Comparison of ENCODE assay signal across 20 cellular contexts in the genomic region with DNA sequence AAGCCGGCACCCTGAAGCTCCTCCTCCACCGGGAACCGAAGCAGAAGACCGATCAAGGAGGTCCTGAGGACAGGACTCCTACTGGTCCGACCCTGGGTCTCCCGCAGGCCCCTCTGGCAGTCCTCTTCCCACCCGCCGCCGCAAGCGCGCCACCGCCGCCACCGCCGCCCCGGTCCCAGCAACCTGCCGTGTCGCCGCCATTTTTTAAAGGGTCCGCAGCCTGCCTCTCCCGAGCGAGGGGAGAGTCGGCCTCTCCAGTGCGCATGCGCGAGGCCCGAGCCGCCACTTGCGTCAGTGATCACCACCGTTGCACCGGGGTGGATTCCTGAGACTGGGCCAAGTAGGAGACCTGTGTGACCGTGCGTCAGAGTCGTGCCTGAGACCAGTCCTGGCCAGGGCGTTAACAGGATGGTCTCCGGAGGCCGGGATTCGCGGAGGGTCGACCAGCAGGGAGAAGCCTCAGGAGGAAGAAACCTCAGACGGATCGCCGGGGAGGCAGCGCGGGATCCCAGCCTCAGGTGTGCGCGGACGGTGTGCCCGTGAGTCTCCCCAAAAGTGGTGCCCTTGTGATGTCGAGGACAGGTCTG. TPM values are rescaled to one million over a fixed set of nuclear protein-coding genes. Genes with fewer than 3 reads are reported as not detected.
DNase-seq lines count a peak whose midpoint lies in the region; ATAC-seq, FAIRE-seq and TF ChIP-seq lines count a peak whose summit lies in the region.
"Had no signal": no experiment of that assay in that cellular context is flagged by ENCODE, and none has a peak within 500 bp of the region (broad histone marks: within the 10 kb centered on the region; RNA-seq: fewer than 3 reads in every experiment).

No MANE protein-coding gene starts in this region.

- no peaks in the 10 kb centered on the region for H3K36me3 ChIP-seq in left ventricle myocardium inferior
- H3K36me3 ChIP-seq in small intestine (ENCODE audit: control insufficient read depth in 2 of 2, insufficient read depth in 2 of 2, low read length in 2 of 2), result no peaks in the 10 kb centered on the region
- H3K36me3 ChIP-seq: colonic mucosa, WERI-Rb-1 had no signal

- H3K9me3 ChIP-seq in left ventricle myocardium inferior (replicated peaks) (peaks cover 5% of the 10 kb centered on the region), small intestine (ENCODE audit: control insufficient read depth, low read depth) (peaks cover 7% of the 10 kb centered on the region)
- H3K9me3 ChIP-seq: colonic mucosa had no signal

- intact Hi-C loops in left cardiac atrium (cut with DNase I), result no loop called here
- intact Hi-C loops in cardiac septum (cut with DNase I), result no loop called here
- intact Hi-C loops in left ventricle myocardium inferior (cut with micrococcal nuclease), result no loop called here

- H3K27me3 ChIP-seq in left ventricle myocardium inferior (ENCODE audit: low read depth) (no peaks in the 10 kb centered on the region), small intestine (ENCODE audit: control insufficient read depth in 2 of 2, insufficient read depth in 2 of 2, low read length in 2 of 2) (no peaks in the 10 kb centered on the region)
- H3K27me3 ChIP-seq: colonic mucosa had no signal

- H3K4me3 ChIP-seq in left ventricle myocardium inferior (peak overlapping the region; percentile 48), small intestine (ENCODE audit: low read depth in 1 of 2, low read length in 2 of 2) (no peak overlapping the region)
- H3K4me3 ChIP-seq: colonic mucosa, SK-N-MC had no signal

- peak in 1 of 2 donors; percentile 65 for ATAC-seq in left cardiac atrium
- ATAC-seq: stimulated activated effector memory CD8-positive, alpha-beta T cell treated with anti-CD3 and anti-CD28 coated beads, Interleukin-12 subunit alpha, Interleukin-12 subunit beta, amount 100 ng/mL, for 72 hours had no signal

- no peak for TF ChIP-seq CTCF in left ventricle myocardium inferior (IDR thresholded peaks at IDR 0.05; ENCODE audit: borderline replicate concordance)

- H3K27ac ChIP-seq in left ventricle myocardium inferior (replicated peaks) (no peak overlapping the region), small intestine (ENCODE audit: low read depth in 1 of 2, low read length in 1 of 2) (no peak overlapping the region)
- H3K27ac ChIP-seq: colonic mucosa, SK-N-MC, WERI-Rb-1 had no signal

- H3K4me1 ChIP-seq in left ventricle myocardium inferior (no peaks in the 10 kb centered on the region), small intestine (ENCODE audit: control insufficient read depth in 2 of 2, insufficient read depth in 1 of 2, low read depth in 1 of 2, low read length in 1 of 2) (no peaks in the 10 kb centered on the region)
- H3K4me1 ChIP-seq: colonic mucosa had no signal

- DNase-seq in left cardiac atrium (peak; percentile 81), cardiac septum (ENCODE audit: low spot score) (no peak), NCI-H510A treated with DMSO at 0.1 percent for 48 hours (lab: John Stamatoyannopoulos, UW) (peak; percentile 71), left ventricle myocardium inferior (peak; percentile 29), ureter (ENCODE audit: low spot score) (peak; percentile 30), middle frontal gyrus (ENCODE audit: extremely low spot score, low spot score) (no peak), small intestine (no peak)
- no peak for DNase-seq in stimulated activated CD4-positive, alpha-beta T cell treated with anti-CD3 and anti-CD28 coated beads, Interleukin-2, amount 100 ng/mL, for 48 hours
- DNase-seq: activated CD8-positive, alpha-beta memory T cell treated with anti-CD3 and anti-CD28 coated beads, Interleukin-2, amount 50 U/mL, for 4 hours; CD4-positive, alpha-beta T cell; colonic mucosa; endodermal cell; H9; IMR-90; midbrain; NCI-H82; stimulated activated CD4-positive, alpha-beta T cell treated with anti-CD3 and anti-CD28 coated beads, Interleukin-1b, Interleukin-23, amount 100 ng/mL, for 48 hours; WERI-Rb-1 had no signal

- no peak for FAIRE-seq in small intestine (lab: Jason Lieb, UNC)

- 83 to 90% (median 88%) methylated on average over 34 to 50 of the region's 50 CpGs for WGBS in small intestine, 3 donors

RNA-seq across cellular contexts. Expression of gene ZNF146, which starts 51.6 kb away (rescaled TPM):
- 10 to 100 TPM; 28.0 to 48.6 TPM for total RNA-seq in left cardiac atrium
- total RNA-seq in cardiac septum, result 38.6 TPM
- 30.4 TPM for total RNA-seq in left ventricle myocardium inferior
- 70.3 TPM for total RNA-seq in ureter
- polyA plus RNA-seq in small intestine, result 10 to 100 TPM; 18.4 to 31.7 (median 19.7) TPM

RNA-seq across cellular contexts. Expression of gene ZNF565, which starts 52.0 kb away (rescaled TPM):
- total RNA-seq in left cardiac atrium (1 to 10 TPM; 4.5 to 4.8 TPM), cardiac septum (4.0 TPM), left ventricle myocardium inferior (4.4 TPM), ureter (7.5 TPM)
- 1 to 10 TPM; 1.6 to 3.4 (median 2.3) TPM for polyA plus RNA-seq in small intestine

Comparison
In these comparisons a context has a peak if more than half of its experiments do, and no peak if none do; other contexts are left out.
1. DNase-seq: peak in left cardiac atrium (single experiment), NCI-H510A treated with DMSO at 0.1 percent for 48 hours (single experiment), left ventricle myocardium inferior (single experiment) and ureter (single experiment); none in cardiac septum (single experiment), middle frontal gyrus (single experiment), stimulated activated CD4-positive, alpha-beta T cell treated with anti-CD3 and anti-CD28 coated beads, Interleukin-2, amount 100 ng/mL, for 48 hours (0 of 2) and small intestine (single experiment).